ENCODE assay signal across 7 cellular contexts in the genomic region with DNA sequence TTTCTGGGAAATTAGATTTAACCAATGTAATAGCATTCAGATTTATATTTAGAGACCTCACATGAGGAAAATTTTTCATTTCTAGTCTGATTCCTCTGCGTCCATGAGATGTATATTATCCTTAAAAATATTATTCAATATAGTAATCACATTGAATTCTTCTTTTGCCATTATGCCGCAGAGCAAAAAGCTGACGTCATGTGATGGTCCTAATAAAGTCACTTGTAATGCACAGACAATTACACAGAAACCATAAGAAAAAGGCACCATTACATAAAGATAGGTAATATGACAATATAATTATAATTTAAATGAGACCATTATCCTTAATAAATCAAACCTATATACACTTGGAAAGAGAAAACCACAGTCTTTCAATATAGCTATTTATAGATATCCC.
"Had no signal": no experiment of that assay in that cellular context is flagged by ENCODE, and none has a peak within 500 bp of the region (broad histone marks: within the 10 kb centered on the region; RNA-seq: fewer than 3 reads in every experiment).

No MANE protein-coding gene starts in this region.

- DNase-seq: IMR-90, KBM-7, KG1 had no signal

- H3K9ac ChIP-seq: KMS-11 had no signal

- ATAC-seq: K562 had no signal

- FAIRE-seq: HTR-8/SVneo, K562 had no signal

- H3K27ac ChIP-seq: HL-60, KMS-11 had no signal

- H3K4me2 ChIP-seq: KMS-11 had no signal

- H3K4me3 ChIP-seq: K562 had no signal
